ENCODE assay signal across 23 cellular contexts in the genomic region with DNA sequence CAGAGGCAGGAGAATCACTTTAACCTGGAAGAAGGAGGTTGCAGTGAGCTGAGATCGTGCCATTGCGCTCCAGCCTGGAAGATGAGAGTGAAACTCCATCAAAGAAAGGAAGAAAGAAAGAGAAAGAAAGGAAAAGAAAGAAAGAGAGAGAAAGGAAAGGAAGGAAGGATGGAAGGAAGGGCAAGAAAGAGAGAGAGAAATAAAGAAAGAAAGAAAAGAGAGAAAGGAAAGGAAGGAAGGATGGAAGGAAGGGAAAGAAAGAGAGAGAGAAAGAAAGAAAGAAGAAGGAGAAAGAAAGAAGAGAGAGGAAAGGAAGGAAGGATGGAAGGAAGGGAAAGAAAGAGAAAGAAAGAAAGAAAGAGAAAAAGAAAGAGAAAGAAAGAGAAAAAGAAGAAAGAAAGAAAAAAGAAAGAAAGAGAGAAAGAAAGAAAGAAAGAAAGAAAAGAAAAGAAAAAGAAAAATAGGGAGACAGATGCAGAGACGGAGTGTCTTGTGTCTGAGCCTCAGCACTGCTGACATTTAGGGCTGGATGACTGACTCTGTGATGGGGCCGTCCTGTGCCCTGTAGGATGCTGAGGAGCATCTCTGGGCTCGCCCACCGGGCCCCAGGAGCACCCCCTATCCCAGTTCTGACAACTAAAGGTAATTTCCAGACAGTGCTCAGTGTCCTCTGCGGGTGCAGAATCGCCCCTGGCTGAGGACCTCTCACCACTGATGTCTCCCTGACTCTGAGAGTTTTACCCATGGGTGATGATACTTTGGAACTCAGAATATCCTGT.
A peak's percentile ranks its signal among the peaks of the same experiment; 100 is the strongest.
DNase-seq lines count a peak whose midpoint lies in the region; ATAC-seq and TF ChIP-seq lines count a peak whose summit lies in the region.
"Had no signal": no experiment of that assay in that cellular context is flagged by ENCODE, and none has a peak within 500 bp of the region (broad histone marks: within the 10 kb centered on the region; RNA-seq: fewer than 3 reads in every experiment).

No MANE protein-coding gene starts in this region.

- TF ChIP-seq EP300 in esophagus muscularis mucosa (IDR thresholded peaks at IDR 0.05) (no peak), upper lobe of left lung (IDR thresholded peaks at IDR 0.05) (no peak)

- ATAC-seq in stimulated activated naive CD8-positive, alpha-beta T cell treated with anti-CD3 and anti-CD28 coated beads, Interleukin-15, Interleukin-2, amounts not matched to agents 100 U/mL and 50 U/mL, for 24 hours, result no peak
- no peak for ATAC-seq in upper lobe of left lung (ENCODE audit: low FRiP score in 2 of 2)
- ATAC-seq: PC-3 had no signal

- intact Hi-C loops in esophagus muscularis mucosa (cut with DNase I), result no loop called here

- TF ChIP-seq POLR2A in esophagus muscularis mucosa (IDR thresholded peaks at IDR 0.05; ENCODE audit: low read depth) (no peak), upper lobe of left lung (IDR thresholded peaks at IDR 0.05) (no peak)

- H3K36me3 Mint-ChIP-seq in stimulated activated naive CD8-positive, alpha-beta T cell treated with anti-CD3 and anti-CD28 coated beads, Interleukin-15, Interleukin-2, amounts not matched to agents 100 ng/mL and 50 ng/mL, for 24 hours (ENCODE audit: low read depth), result no peaks in the 10 kb centered on the region
- no peaks in the 10 kb centered on the region for H3K36me3 Mint-ChIP-seq in HFFc6 (ENCODE audit: low read depth)

- no peaks in the 10 kb centered on the region for H3K4me1 Mint-ChIP-seq in stimulated activated naive CD8-positive, alpha-beta T cell treated with anti-CD3 and anti-CD28 coated beads, Interleukin-15, Interleukin-2, amounts not matched to agents 100 ng/mL and 50 ng/mL, for 24 hours (ENCODE audit: low read depth)
- peaks cover 14% of the 10 kb centered on the region for H3K4me1 Mint-ChIP-seq in HFFc6 (ENCODE audit: low read depth)

- TF ChIP-seq CTCF in HFFc6 (IDR thresholded peaks at IDR 0.05), result no peak
- TF ChIP-seq CTCF in esophagus muscularis mucosa (IDR thresholded peaks at IDR 0.05), result no peak
- no peak for TF ChIP-seq CTCF in upper lobe of left lung (IDR thresholded peaks at IDR 0.05)

- H3K36me3 ChIP-seq in esophagus muscularis mucosa (no peaks in the 10 kb centered on the region), upper lobe of left lung (no peaks in the 10 kb centered on the region)
- H3K36me3 ChIP-seq: BE2C, HAP-1, MG63 had no signal

- H3K27me3 ChIP-seq in esophagus muscularis mucosa (peaks cover 0 to 50% (median 0%) of the 10 kb centered on the region in 4 donors), upper lobe of left lung (no peaks in the 10 kb centered on the region)
- H3K27me3 ChIP-seq: BE2C, MG63 had no signal

- DNase-seq in stimulated activated naive CD8-positive, alpha-beta T cell treated with anti-CD3 and anti-CD28 coated beads, Interleukin-15, Interleukin-2, amounts not matched to agents 100 U/mL and 50 U/mL, for 24 hours, result no peak
- DNase-seq in HFFc6, result no peak
- DNase-seq in esophagus muscularis mucosa (ENCODE audit: extremely low spot score), result peak; percentile 5
- DNase-seq in 8988T, result no peak
- no peak for DNase-seq in NCI-H345 (lab: John Stamatoyannopoulos, UW)
- DNase-seq in upper lobe of left lung, result no peak
- DNase-seq: BE2C; Calu3; DND-41; KG1; MG63; NCI-H1105 treated with DMSO at 0.1 percent for 48 hours; NCI-H146; NCI-H1930; NCI-H2107; NCI-H446 treated with DMSO at 0.1 percent for 48 hours; NCI-H526; NCI-H82; NK-92 treated with Interleukin-12 subunit alpha and Interleukin-12 subunit beta, amount 100 ng/mL, for 24 hours; PC-3; SK-N-SH had no signal

- WGBS in esophagus muscularis mucosa, result 78% methylated on average over 8 of the region's 8 CpGs
- WGBS in upper lobe of left lung, 2 donors, result 71 to 74% methylated on average over 8 of the region's 8 CpGs

- H3K27ac ChIP-seq in esophagus muscularis mucosa (replicated peaks in 1 of 4) (no peak overlapping the region), upper lobe of left lung (no peak overlapping the region)

- H3K9me3 ChIP-seq in esophagus muscularis mucosa (no peaks in the 10 kb centered on the region), upper lobe of left lung (no peaks in the 10 kb centered on the region)
- H3K9me3 ChIP-seq: BE2C, HAP-1, MG63, SK-N-SH had no signal

- no peak overlapping the region for H3K4me3 Mint-ChIP-seq in stimulated activated naive CD8-positive, alpha-beta T cell treated with anti-CD3 and anti-CD28 coated beads, Interleukin-15, Interleukin-2, amounts not matched to agents 100 ng/mL and 50 ng/mL, for 24 hours
- peak overlapping the region; percentile 7; the same call in 1 of the 2 replicates for H3K4me3 Mint-ChIP-seq in HFFc6

- peaks cover 2% of the 10 kb centered on the region for H3K27me3 Mint-ChIP-seq in stimulated activated naive CD8-positive, alpha-beta T cell treated with anti-CD3 and anti-CD28 coated beads, Interleukin-15, Interleukin-2, amounts not matched to agents 100 ng/mL and 50 ng/mL, for 24 hours
- peaks cover 7% of the 10 kb centered on the region for H3K27me3 Mint-ChIP-seq in HFFc6 (ENCODE audit: insufficient read depth)

- no peaks in the 10 kb centered on the region for H3K9me3 Mint-ChIP-seq in stimulated activated naive CD8-positive, alpha-beta T cell treated with anti-CD3 and anti-CD28 coated beads, Interleukin-15, Interleukin-2, amounts not matched to agents 100 ng/mL and 50 ng/mL, for 24 hours
- H3K9me3 Mint-ChIP-seq in HFFc6, result no peaks in the 10 kb centered on the region

- H3K27ac Mint-ChIP-seq in stimulated activated naive CD8-positive, alpha-beta T cell treated with anti-CD3 and anti-CD28 coated beads, Interleukin-15, Interleukin-2, amounts not matched to agents 100 ng/mL and 50 ng/mL, for 24 hours, result peak overlapping the region; percentile 49
- no peak overlapping the region for H3K27ac Mint-ChIP-seq in HFFc6

- H3K4me3 ChIP-seq in esophagus muscularis mucosa, result no peak overlapping the region
- H3K4me3 ChIP-seq in upper lobe of left lung, result no peak overlapping the region
- H3K4me3 ChIP-seq: HAP-1, MG63 had no signal

- no peaks in the 10 kb centered on the region for H3K4me1 ChIP-seq in esophagus muscularis mucosa
- H3K4me1 ChIP-seq in upper lobe of left lung, result no peaks in the 10 kb centered on the region
- H3K4me1 ChIP-seq: BE2C, HAP-1 had no signal
